ENCODE assay signal across 8 cellular contexts in genomic region chr11:6315811-6316425, GRCh38. TPM values are rescaled to one million over a fixed set of nuclear protein-coding genes. Genes with fewer than 3 reads are reported as not detected.
A peak's percentile ranks its signal among the peaks of the same experiment; 100 is the strongest.
DNase-seq lines count a peak whose midpoint lies in the region; ATAC-seq and TF ChIP-seq lines count a peak whose summit lies in the region.
"Had no signal": no experiment of that assay in that cellular context is flagged by ENCODE, and none has a peak within 500 bp of the region (broad histone marks: within the 10 kb centered on the region; RNA-seq: fewer than 3 reads in every experiment).

No MANE protein-coding gene starts in this region.

- in situ Hi-C loops in G401 (cut with HindIII; ENCODE audit: low sequenced_read_pairs): no loop called here

- no peak overlapping the region for H2AFZ ChIP-seq in smooth muscle cell (ENCODE audit: low read depth)

- H3F3A ChIP-seq in smooth muscle cell (ENCODE audit: low read depth): peaks cover 15% of the 10 kb centered on the region

- no peak overlapping the region for H3K9ac ChIP-seq in smooth muscle cell (ENCODE audit: low read depth)

- intact Hi-C loops in ascending aorta (cut with DNase I): loop anchor here (2.0 to 5.0 kb wide), 2 partner anchors 17 to 296 kb away; partner anchors contain the start of gene TAF10

- H3K27ac ChIP-seq in ascending aorta (peak overlapping the region; percentile 98 to 99), smooth muscle cell (ENCODE audit: low read depth) (no peak overlapping the region)

- TF ChIP-seq CTCF in ascending aorta (IDR thresholded peaks at IDR 0.05) (peak; percentile 73 to 89 (median 85)), smooth muscle cell (IDR thresholded peaks at IDR 0.05; ENCODE audit: borderline replicate concordance, insufficient read depth, poor library complexity, severe bottlenecking) (peak; percentile 73)

- peaks cover 0 to 2% of the 10 kb centered on the region in 2 donors for H3K36me3 ChIP-seq in ascending aorta
- no peaks in the 10 kb centered on the region for H3K36me3 ChIP-seq in smooth muscle cell (ENCODE audit: low read depth)

- no peaks in the 10 kb centered on the region for H3K27me3 ChIP-seq in ascending aorta
- H3K27me3 ChIP-seq in smooth muscle cell (ENCODE audit: low read depth): no peaks in the 10 kb centered on the region

- DNase-seq in G401 (ENCODE audit: low spot score) (peak; percentile 88), NOMO-1 treated with dmso at 0.1 percent for 144 hours (lab: John Stamatoyannopoulos, UW; ENCODE audit: unreplicated experiment) (peak; percentile 35), ascending aorta (ENCODE audit: low spot score in 2 of 2) (peak in 1 of 2 donors; percentile 75), iPS-NIHi11 (ENCODE audit: low spot score) (peak; percentile 79), smooth muscle cell (lab: John Stamatoyannopoulos, UW; ENCODE audit: unreplicated experiment) (peak; percentile 10)

- H3K79me2 ChIP-seq in smooth muscle cell (ENCODE audit: low read depth): peaks cover 14% of the 10 kb centered on the region

- H3K4me2 ChIP-seq in smooth muscle cell: peak overlapping the region; percentile 80

- H4K20me1 ChIP-seq in smooth muscle cell (ENCODE audit: low read depth): no peaks in the 10 kb centered on the region

- peak; percentile 48 for ATAC-seq in GM19468 (IDR thresholded peaks at IDR 0.05; ENCODE audit: extremely low read depth, unreplicated experiment)
- peak; percentile 53 for ATAC-seq in HG03469 (IDR thresholded peaks at IDR 0.05; ENCODE audit: unreplicated experiment)

- peaks cover 12 to 23% of the 10 kb centered on the region in 2 donors for H3K4me1 ChIP-seq in ascending aorta
- peaks cover 22% of the 10 kb centered on the region for H3K4me1 ChIP-seq in smooth muscle cell (ENCODE audit: low read depth)

- H3K9me3 ChIP-seq in ascending aorta (no peaks in the 10 kb centered on the region), smooth muscle cell (replicated peaks; ENCODE audit: low read depth) (no peaks in the 10 kb centered on the region)

- H3K4me3 ChIP-seq in ascending aorta (peak overlapping the region; percentile 26 to 28), smooth muscle cell (no peak overlapping the region)

- 8% methylated on average over 10 of the region's 10 CpGs for WGBS in smooth muscle cell (ENCODE audit: low lambda C conversion rate)

RNA-seq across cellular contexts. Expression of gene CAVIN3, which starts 4.4 kb away (rescaled TPM):
- 59.5 and 60.8 TPM in 2 replicates for total RNA-seq in G401 (2014; rRNA removed; shearing (Covaris generic))
- 596 TPM for total RNA-seq in ascending aorta
- 134 and 177 TPM in 2 replicates for total RNA-seq in smooth muscle cell
- polyA plus RNA-seq in smooth muscle cell: 251 and 257 TPM in 2 replicates

RNA-seq across cellular contexts. Expression of gene CCKBR, which starts 56.3 kb away (rescaled TPM):
- not detected in 2 replicates for total RNA-seq in G401 (2014; rRNA removed; shearing (Covaris generic))
- not detected for total RNA-seq in ascending aorta
- 0.09 and 0.27 TPM in 2 replicates for total RNA-seq in smooth muscle cell
- polyA plus RNA-seq in smooth muscle cell: 0.26 and 0.69 TPM in 2 replicates
- total RNA-seq: activated naive CD4-positive, alpha-beta T cell treated with anti-CD3 and anti-CD28 coated beads, Interleukin-2, amount 50 U/mL, for 72 hours had no signal
